8 cellular contexts compared by ENCODE assay signal in genomic region chr14:55129428-55130193, GRCh38. TPM values are rescaled to one million over a fixed set of nuclear protein-coding genes. Genes with fewer than 3 reads are reported as not detected.
DNase-seq lines count a peak whose midpoint lies in the region; ATAC-seq and TF ChIP-seq lines count a peak whose summit lies in the region.

No MANE protein-coding gene starts in this region.

- intact Hi-C loops in Caco-2 (cut with micrococcal nuclease; ENCODE audit: unreplicated experiment), result loop anchor here (1.0 kb wide), 1 partner anchor 26 kb away; no protein-coding TSS in a partner anchor

- peak; percentile 16 for ATAC-seq in GM19468 (IDR thresholded peaks at IDR 0.05; ENCODE audit: extremely low read depth, unreplicated experiment)
- ATAC-seq in HG03565 (IDR thresholded peaks at IDR 0.05; ENCODE audit: unreplicated experiment), result peak; percentile 28
- ATAC-seq in activated CD4-positive, CD25-positive, alpha-beta regulatory T cell treated with anti-CD3 and anti-CD28 coated beads, Interleukin-2, amount 50 U/mL, for 24 hours, result peak; percentile 62 to 67

- H3K9ac ChIP-seq in liver (ENCODE audit: low read depth in 1 of 2, low read length in 2 of 2), result no peak overlapping the region

- peak; percentile 66 to 74 for DNase-seq in Caco-2
- DNase-seq in choroid plexus epithelial cell (ENCODE audit: low read depth), result peak; percentile 80
- peak; percentile 5 to 23 (median 8) for DNase-seq in stimulated activated CD4-positive, alpha-beta T cell treated with anti-CD3 and anti-CD28 coated beads, TNF-alpha, amount 100 ng/mL, for 48 hours (ENCODE audit: low read depth in 3 of 3)
- DNase-seq in NCI-H1105 treated with DMSO at 0.1 percent for 48 hours (lab: John Stamatoyannopoulos, UW), result no peak

- no peaks in the 10 kb centered on the region for H3K27me3 Mint-ChIP-seq in Caco-2 (ENCODE audit: insufficient read depth, unreplicated experiment)

- H3K4me1 ChIP-seq in Caco-2, result peaks cover 65% of the 10 kb centered on the region
- H3K4me1 ChIP-seq in liver (ENCODE audit: control insufficient read depth in 4 of 4, insufficient read depth in 4 of 4, low read length in 3 of 4), result peaks cover 0 to 16% (median 8%) of the 10 kb centered on the region in 4 donors

- H3K36me3 ChIP-seq in Caco-2 (ENCODE audit: control insufficient read depth, insufficient read depth, low read length) (peaks cover 2% of the 10 kb centered on the region), liver (ENCODE audit: control insufficient read depth in 4 of 4, insufficient read depth in 3 of 4, low read depth in 1 of 4, low read length in 3 of 4) (no peaks in the 10 kb centered on the region)

- TF ChIP-seq CTCF in Caco-2 (IDR thresholded peaks at IDR 0.05; ENCODE audit: insufficient read depth in 1 of 2, low read depth in 1 of 2, low read length in 1 of 2, severe bottlenecking in 1 of 2, unreplicated experiment in 1 of 2) (no peak), choroid plexus epithelial cell (conservative IDR thresholded peaks at IDR 0.05; ENCODE audit: low read depth, low read length) (no peak), liver (IDR thresholded peaks at IDR 0.05; ENCODE audit: low read depth, low read length, missing input control) (no peak)

- peak overlapping the region; percentile 83 for H3K27ac Mint-ChIP-seq in Caco-2 (ENCODE audit: unreplicated experiment)

- H3K27me3 ChIP-seq in Caco-2 (replicated peaks; ENCODE audit: control insufficient read depth, insufficient read depth, low read length), result no peaks in the 10 kb centered on the region
- H3K27me3 ChIP-seq in liver (ENCODE audit: control insufficient read depth in 4 of 4, insufficient read depth in 4 of 4, low read length in 3 of 4), result peaks cover 0 to 3% (median 1%) of the 10 kb centered on the region in 4 donors

- H3K9me3 Mint-ChIP-seq in Caco-2 (ENCODE audit: unreplicated experiment), result no peaks in the 10 kb centered on the region

- no TSS peak for BruUV-seq in Caco-2 (replicated peaks; lab: Mats Ljungman, UMichigan)

- H3K27ac ChIP-seq in liver (ENCODE audit: low read depth in 1 of 2, low read length in 2 of 2), result peak overlapping the region; percentile 17 to 53

- peaks cover 58% of the 10 kb centered on the region for H3K36me3 Mint-ChIP-seq in Caco-2 (ENCODE audit: insufficient read depth, unreplicated experiment)

- POLR2A ChIA-PET in Caco-2 (lab: Charles Lee), result interaction anchor here (0.7 to 2.4 kb wide), 9 partner anchors 8 to 78 kb away, joined by 3 to 54 read pairs (median 3); partner anchors contain the start of gene MAPK1IP1L

- peaks cover 18% of the 10 kb centered on the region for H3K4me1 Mint-ChIP-seq in Caco-2 (ENCODE audit: low read depth, unreplicated experiment)

- H3K9me3 ChIP-seq in Caco-2 (no peaks in the 10 kb centered on the region), liver (ENCODE audit: control insufficient read depth in 4 of 4, low read length in 3 of 4) (no peaks in the 10 kb centered on the region)

- CTCF ChIA-PET in Caco-2 (lab: Charles Lee), result interaction anchor here (0.7 to 1.6 kb wide), 2 partner anchors 22 to 27 kb away, joined by 5 to 6 read pairs; no protein-coding TSS in a partner anchor

- H3K4me3 ChIP-seq in Caco-2 (ENCODE audit: low read depth, low read length), result peak overlapping the region; percentile 96
- H3K4me3 ChIP-seq in choroid plexus epithelial cell (ENCODE audit: low read depth, low read length), result peak overlapping the region; percentile 83
- peak overlapping the region in 2 of 3 donors; percentile 52 to 63 for H3K4me3 ChIP-seq in liver (ENCODE audit: low read depth in 1 of 3, low read length in 3 of 3)

- H3K4me3 Mint-ChIP-seq in Caco-2 (ENCODE audit: unreplicated experiment), result peak overlapping the region; percentile 89

- 4% methylated on average over 53 of the region's 53 CpGs for WGBS in liver

- TF ChIP-seq RAD21 in liver (IDR thresholded peaks at IDR 0.05), result no peak

TF ChIP-seq in liver, 16 proteins besides CTCF, POLR2A, EP300 and RAD21:
- TF ChIP-seq RXRA (IDR thresholded peaks at IDR 0.05) (no peak), ZBTB33 (IDR thresholded peaks at IDR 0.05) (no peak), ATF3 (IDR thresholded peaks at IDR 0.05) (no peak), FOXA1 (IDR thresholded peaks at IDR 0.05) (no peak)

RNA-seq across cellular contexts. Expression of gene LGALS3, which starts 0.6 kb away (rescaled TPM):
- total RNA-seq in Caco-2 (2022), result 206 and 246 TPM in 2 replicates
- total RNA-seq in liver, result 10 to 100 TPM in 1 of 2 donors, 1 to 10 TPM in 1; 6.9 to 20.8 TPM
- 10 to 100 TPM in 1 of 2 donors, 1 to 10 TPM in 1; 9.0 to 12.5 TPM for polyA plus RNA-seq in liver
